Comparison of ENCODE assay signal across 26 cellular contexts in the genomic region with DNA sequence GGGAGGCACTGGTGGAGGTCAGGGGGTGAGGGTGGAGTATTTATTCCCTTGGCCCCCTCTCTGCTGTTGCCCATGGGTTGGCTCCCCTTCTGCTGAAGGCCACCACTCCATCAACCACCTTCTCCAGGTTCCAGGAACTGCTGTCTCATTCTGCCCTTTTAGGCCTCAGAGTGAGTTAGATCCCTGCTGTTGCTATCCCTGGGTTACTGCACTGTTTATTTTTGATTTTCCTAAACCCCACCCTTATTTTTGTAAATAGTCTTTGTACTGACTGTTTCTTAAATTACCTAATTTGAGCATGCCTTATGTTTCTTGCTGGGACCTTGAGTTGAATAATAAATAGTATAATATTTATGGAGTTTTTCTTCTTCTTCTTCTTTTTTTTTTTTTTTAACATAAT.
A peak's percentile ranks its signal among the peaks of the same experiment; 100 is the strongest.
DNase-seq lines count a peak whose midpoint lies in the region; ATAC-seq, FAIRE-seq and TF ChIP-seq lines count a peak whose summit lies in the region.
"Had no signal": no experiment of that assay in that cellular context is flagged by ENCODE, and none has a peak within 500 bp of the region (broad histone marks: within the 10 kb centered on the region; RNA-seq: fewer than 3 reads in every experiment).

No MANE protein-coding gene starts in this region.

- H3K9me3 ChIP-seq in RWPE2 (ENCODE audit: severe bottlenecking), result no peaks in the 10 kb centered on the region
- no peaks in the 10 kb centered on the region for H3K9me3 ChIP-seq in gastrocnemius medialis
- H3K9me3 ChIP-seq in T-helper 17 cell (ENCODE audit: control insufficient read depth, low read length, poor library complexity, severe bottlenecking), result no peaks in the 10 kb centered on the region
- H3K9me3 ChIP-seq: esophagus squamous epithelium had no signal

- peak overlapping the region; percentile 71 for H3K27ac ChIP-seq in RWPE2 (ENCODE audit: poor library complexity, severe bottlenecking)
- peak overlapping the region in 3 of 4 donors; percentile 16 to 33 (median 16) for H3K27ac ChIP-seq in gastrocnemius medialis
- H3K27ac ChIP-seq: esophagus squamous epithelium had no signal

- in situ Hi-C loops in gastrocnemius medialis (cut with MboI; ENCODE audit: low sequenced_read_pairs in 4 of 4), result no loop called here

- H3K4me3 ChIP-seq in RWPE2 (ENCODE audit: severe bottlenecking) (no peak overlapping the region), gastrocnemius medialis (no peak overlapping the region)
- H3K4me3 ChIP-seq: esophagus squamous epithelium had no signal

- no peaks in the 10 kb centered on the region for H3K27me3 Mint-ChIP-seq in activated T-cell treated with anti-CD3 and anti-CD28 coated beads, Interleukin-2, amount 50 U/mL, for 24 hours
- H3K27me3 Mint-ChIP-seq in activated T-cell treated with anti-CD3 and anti-CD28 coated beads, Interleukin-2, amount 50 U/mL, for 72 hours (ENCODE audit: low read depth), result no peaks in the 10 kb centered on the region
- H3K27me3 Mint-ChIP-seq in T-helper 17 cell, result no peaks in the 10 kb centered on the region
- H3K27me3 Mint-ChIP-seq: IgD-negative memory B cell, naive B cell had no signal

- H3K27ac Mint-ChIP-seq in activated T-cell treated with anti-CD3 and anti-CD28 coated beads, Interleukin-2, amount 50 U/mL, for 24 hours, result peak overlapping the region; percentile 76
- no peak overlapping the region for H3K27ac Mint-ChIP-seq in activated T-cell treated with anti-CD3 and anti-CD28 coated beads, Interleukin-2, amount 50 U/mL, for 72 hours
- no peak overlapping the region for H3K27ac Mint-ChIP-seq in T-helper 17 cell
- H3K27ac Mint-ChIP-seq: IgD-negative memory B cell had no signal

- H3K9me3 Mint-ChIP-seq in activated T-cell treated with anti-CD3 and anti-CD28 coated beads, Interleukin-2, amount 50 U/mL, for 24 hours, result no peaks in the 10 kb centered on the region
- H3K9me3 Mint-ChIP-seq in activated T-cell treated with anti-CD3 and anti-CD28 coated beads, Interleukin-2, amount 50 U/mL, for 72 hours, result no peaks in the 10 kb centered on the region
- H3K9me3 Mint-ChIP-seq: activated T-cell treated with anti-CD3 and anti-CD28 coated beads, Interleukin-2, amount 50 U/mL, for 4 hours; IgD-negative memory B cell had no signal

- H3K36me3 Mint-ChIP-seq in activated T-cell treated with anti-CD3 and anti-CD28 coated beads, Interleukin-2, amount 50 U/mL, for 24 hours (ENCODE audit: low read depth), result peaks cover 69% of the 10 kb centered on the region
- H3K36me3 Mint-ChIP-seq in activated T-cell treated with anti-CD3 and anti-CD28 coated beads, Interleukin-2, amount 50 U/mL, for 72 hours (ENCODE audit: insufficient read depth in 2 of 2), result peaks cover 0 to 23% of the 10 kb centered on the region in 2 donors
- peaks cover 2% of the 10 kb centered on the region for H3K36me3 Mint-ChIP-seq in T-helper 17 cell (ENCODE audit: low read depth)

- no peak for TF ChIP-seq CTCF in RWPE2 (IDR thresholded peaks at IDR 0.05; ENCODE audit: poor library complexity, severe bottlenecking)
- no peak for TF ChIP-seq CTCF in gastrocnemius medialis (IDR thresholded peaks at IDR 0.05 in 4 of 5, conservative IDR thresholded peaks at IDR 0.05 in 1 of 5)

- H3K4me1 ChIP-seq in RWPE2 (ENCODE audit: insufficient read depth, poor library complexity, severe bottlenecking) (peaks cover 34% of the 10 kb centered on the region), gastrocnemius medialis (peaks cover 0 to 7% of the 10 kb centered on the region in 2 donors)
- H3K4me1 ChIP-seq: esophagus squamous epithelium had no signal

- intact Hi-C loops in gastrocnemius medialis (cut with DNase I; ENCODE audit: low total_unique reads), result no loop called here

- DNase-seq in activated T-cell treated with anti-CD3 and anti-CD28 coated beads, Interleukin-2, amount 50 U/mL, for 24 hours, result no peak
- no peak for DNase-seq in activated T-cell treated with anti-CD3 and anti-CD28 coated beads, Interleukin-2, amount 50 U/mL, for 72 hours
- DNase-seq in RWPE2 (ENCODE audit: low spot score) (no peak), erythroblast (lab: John Stamatoyannopoulos, UW) (peak; percentile 11 to 50), gastrocnemius medialis (no peak), GM12892 (ENCODE audit: insufficient read length) (no peak), T-helper 17 cell (no peak)
- DNase-seq: activated CD4-positive, alpha-beta T cell treated with anti-CD3 and anti-CD28 coated beads for 1 hour; activated CD8-positive, alpha-beta memory T cell treated with anti-CD3 and anti-CD28 coated beads for 24 hours; activated naive CD4-positive, alpha-beta T cell treated with anti-CD3 and anti-CD28 coated beads, Interleukin-2, amount 50 U/mL, for 16 hours; activated T-cell treated with anti-CD3 and anti-CD28 coated beads, Interleukin-2, amount 50 U/mL, for 4 hours; aorta; DMS79 treated with DMSO at 0.1 percent for 48 hours; esophagus squamous epithelium; glutamatergic neuron; MM.1S; naive B cell; NCI-H1436 treated with DMSO at 0.1 percent for 48 hours; NCI-H524 treated with DMSO at 0.1 percent for 48 hours; retina; stimulated activated CD4-positive, alpha-beta T cell treated with anti-CD3 and anti-CD28 coated beads, Interleukin-12 subunit alpha, Interleukin-12 subunit beta, amount 100 ng/mL, for 4 hours; substantia nigra; SW 1271 had no signal

- no peak for TF ChIP-seq POLR2A in erythroblast (IDR thresholded peaks at IDR 0.05; ENCODE audit: low read length)
- no peak for TF ChIP-seq POLR2A in gastrocnemius medialis (IDR thresholded peaks at IDR 0.05)
- TF ChIP-seq POLR2A in GM12892 (IDR thresholded peaks at IDR 0.05; ENCODE audit: low read depth, low read length), result no peak

- no peaks in the 10 kb centered on the region for H3K27me3 ChIP-seq in RWPE2 (ENCODE audit: insufficient read depth, poor library complexity, severe bottlenecking)
- no peaks in the 10 kb centered on the region for H3K27me3 ChIP-seq in gastrocnemius medialis
- H3K27me3 ChIP-seq: esophagus squamous epithelium had no signal

- H3K4me3 Mint-ChIP-seq in activated T-cell treated with anti-CD3 and anti-CD28 coated beads, Interleukin-2, amount 50 U/mL, for 24 hours, result no peak overlapping the region
- H3K4me3 Mint-ChIP-seq in activated T-cell treated with anti-CD3 and anti-CD28 coated beads, Interleukin-2, amount 50 U/mL, for 72 hours, result no peak overlapping the region
- H3K4me3 Mint-ChIP-seq in T-helper 17 cell, result no peak overlapping the region
- H3K4me3 Mint-ChIP-seq: activated T-cell treated with anti-CD3 and anti-CD28 coated beads, Interleukin-2, amount 50 U/mL, for 4 hours; naive B cell had no signal

- H3K4me1 Mint-ChIP-seq in activated T-cell treated with anti-CD3 and anti-CD28 coated beads, Interleukin-2, amount 50 U/mL, for 24 hours (ENCODE audit: low read depth), result peaks cover 14% of the 10 kb centered on the region
- peaks cover 9% of the 10 kb centered on the region for H3K4me1 Mint-ChIP-seq in activated T-cell treated with anti-CD3 and anti-CD28 coated beads, Interleukin-2, amount 50 U/mL, for 72 hours (ENCODE audit: low read depth)
- no peaks in the 10 kb centered on the region for H3K4me1 Mint-ChIP-seq in T-helper 17 cell

- H3K36me3 ChIP-seq in RWPE2 (ENCODE audit: low read depth) (peaks cover 4% of the 10 kb centered on the region; the same call in 1 of the 2 replicates), gastrocnemius medialis (no peaks in the 10 kb centered on the region)

- FAIRE-seq in GM12892 (lab: Jason Lieb, UNC), result no peak
- FAIRE-seq: TTC549 had no signal

- no peak for ATAC-seq in activated T-cell treated with anti-CD3 and anti-CD28 coated beads, Interleukin-2, amount 50 U/mL, for 72 hours (replicated peaks in 1 of 2)
- ATAC-seq in RWPE2 (ENCODE audit: low read depth) (no peak), gastrocnemius medialis (no peak), HG02610 (IDR thresholded peaks at IDR 0.05; ENCODE audit: unreplicated experiment) (no peak), T-helper 17 cell (no peak)
- ATAC-seq: activated T-cell treated with anti-CD3 and anti-CD28 coated beads, Interleukin-2, amount 50 U/mL, for 4 hours had no signal

Comparison
In these comparisons a context has a peak if more than half of its experiments do, and no peak if none do; other contexts are left out.
1. DNase-seq: peak in erythroblast (2 of 2); none in activated T-cell treated with anti-CD3 and anti-CD28 coated beads, Interleukin-2, amount 50 U/mL, for 24 hours (single experiment), activated T-cell treated with anti-CD3 and anti-CD28 coated beads, Interleukin-2, amount 50 U/mL, for 72 hours (0 of 2), RWPE2 (single experiment), gastrocnemius medialis (0 of 2), GM12892 (single experiment) and T-helper 17 cell (0 of 3).